Comparison of ENCODE assay signal across 20 cellular contexts in genomic region chrX:11375614-11376119, GRCh38.
"Had no signal": no experiment of that assay in that cellular context is flagged by ENCODE, and none has a peak within 500 bp of the region (broad histone marks: within the 10 kb centered on the region; RNA-seq: fewer than 3 reads in every experiment).

No MANE protein-coding gene starts in this region.

- H3K4me1 ChIP-seq: breast epithelium, foreskin keratinocyte, prostate gland, right atrium auricular region had no signal

- H3K27me3 Mint-ChIP-seq: stimulated activated naive CD8-positive, alpha-beta T cell treated with anti-CD3 and anti-CD28 coated beads, Interleukin-15, Interleukin-2, amounts not matched to agents 100 ng/mL and 50 ng/mL, for 24 hours had no signal

- H3K27ac Mint-ChIP-seq: activated CD4-positive, alpha-beta T cell treated with anti-CD3 and anti-CD28 coated beads, Interleukin-2, amount 10 ng/mL, durations not matched to agents 7 days and 5 days; activated CD8-positive, alpha-beta T cell treated with anti-CD3 and anti-CD28 coated beads, Interleukin-2, amount 10 ng/mL, durations not matched to agents 7 days and 5 days; activated naive CD4-positive, alpha-beta T cell treated with anti-CD3 and anti-CD28 coated beads for 36 hours; activated T-cell treated with anti-CD3 and anti-CD28 coated beads, Interleukin-2, amount 50 U/mL, for 24 hours; mesothelial cell of epicardium; stimulated activated naive CD8-positive, alpha-beta T cell treated with anti-CD3 and anti-CD28 coated beads, Interleukin-15, Interleukin-2, amounts not matched to agents 100 ng/mL and 50 ng/mL, for 24 hours had no signal

- H3K27me3 ChIP-seq: ascending aorta, esophagus squamous epithelium, foreskin keratinocyte, right atrium auricular region, suprapubic skin had no signal

- H3K36me3 ChIP-seq: ascending aorta, breast epithelium, esophagus squamous epithelium, prostate gland, right atrium auricular region, suprapubic skin had no signal

- ATAC-seq: activated CD8-positive, alpha-beta T cell treated with anti-CD3 and anti-CD28 coated beads, Interleukin-2, amount 10 ng/mL, durations not matched to agents 7 days and 5 days; foreskin keratinocyte had no signal

- H3K4me1 Mint-ChIP-seq: activated CD4-positive, alpha-beta T cell treated with anti-CD3 and anti-CD28 coated beads, Interleukin-2, amount 10 ng/mL, durations not matched to agents 7 days and 5 days; neural crest cell had no signal

- H3K27ac ChIP-seq: ascending aorta, breast epithelium, esophagus squamous epithelium, foreskin keratinocyte, prostate gland, right atrium auricular region, suprapubic skin had no signal

- DNase-seq: activated CD4-positive, alpha-beta T cell treated with anti-CD3 and anti-CD28 coated beads, Interleukin-2, amount 10 ng/mL, durations not matched to agents 7 days and 5 days; activated CD8-positive, alpha-beta T cell treated with anti-CD3 and anti-CD28 coated beads, Interleukin-2, amount 10 ng/mL, durations not matched to agents 7 days and 5 days; activated naive CD4-positive, alpha-beta T cell treated with anti-CD3 and anti-CD28 coated beads for 36 hours; activated T-cell treated with anti-CD3 and anti-CD28 coated beads, Interleukin-2, amount 50 U/mL, for 24 hours; cerebellar nuclear complex; effector CD4-positive, alpha-beta T cell; esophagus squamous epithelium; foreskin keratinocyte; hippocampal formation; islet precursor cell; trophoblast cell had no signal

- H3K9me3 Mint-ChIP-seq: activated CD4-positive, alpha-beta T cell treated with anti-CD3 and anti-CD28 coated beads, Interleukin-2, amount 10 ng/mL, durations not matched to agents 7 days and 5 days; activated naive CD4-positive, alpha-beta T cell treated with anti-CD3 and anti-CD28 coated beads for 36 hours; activated T-cell treated with anti-CD3 and anti-CD28 coated beads, Interleukin-2, amount 50 U/mL, for 24 hours; stimulated activated naive CD8-positive, alpha-beta T cell treated with anti-CD3 and anti-CD28 coated beads, Interleukin-15, Interleukin-2, amounts not matched to agents 100 ng/mL and 50 ng/mL, for 24 hours had no signal

- H3K4me3 Mint-ChIP-seq: activated CD4-positive, alpha-beta T cell treated with anti-CD3 and anti-CD28 coated beads, Interleukin-2, amount 10 ng/mL, durations not matched to agents 7 days and 5 days; activated CD8-positive, alpha-beta T cell treated with anti-CD3 and anti-CD28 coated beads, Interleukin-2, amount 10 ng/mL, durations not matched to agents 7 days and 5 days; activated naive CD4-positive, alpha-beta T cell treated with anti-CD3 and anti-CD28 coated beads for 36 hours; activated T-cell treated with anti-CD3 and anti-CD28 coated beads, Interleukin-2, amount 50 U/mL, for 24 hours; mesothelial cell of epicardium; neural crest cell; stimulated activated naive CD8-positive, alpha-beta T cell treated with anti-CD3 and anti-CD28 coated beads, Interleukin-15, Interleukin-2, amounts not matched to agents 100 ng/mL and 50 ng/mL, for 24 hours had no signal

- H3K4me3 ChIP-seq: ascending aorta, breast epithelium, esophagus squamous epithelium, lung, prostate gland, right atrium auricular region, suprapubic skin had no signal

- H3K9me3 ChIP-seq: ascending aorta, breast epithelium, prostate gland, suprapubic skin had no signal

- H3K36me3 Mint-ChIP-seq: mesothelial cell of epicardium had no signal
